Comparison of ENCODE assay signal across 23 cellular contexts in the genomic region with DNA sequence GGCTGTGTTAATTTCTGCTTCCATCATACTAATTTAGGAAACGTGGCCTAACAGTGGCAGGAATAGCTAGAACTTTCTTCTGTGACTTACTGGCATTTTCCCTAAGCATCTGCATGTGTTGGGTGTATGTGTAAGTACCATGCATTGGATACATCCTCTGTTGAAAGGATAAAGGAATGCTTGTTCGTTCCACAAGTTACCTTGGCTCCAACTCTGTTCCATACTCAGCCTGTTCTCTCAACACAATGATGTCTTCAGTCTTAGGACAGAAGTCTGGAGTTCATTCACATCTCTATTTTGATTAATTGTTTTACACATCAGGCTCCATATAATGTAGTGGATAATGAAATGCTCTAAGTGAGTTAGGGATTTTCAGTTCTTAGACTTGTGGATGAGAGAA.
"Had no signal": no experiment of that assay in that cellular context is flagged by ENCODE, and none has a peak within 500 bp of the region (broad histone marks: within the 10 kb centered on the region; RNA-seq: fewer than 3 reads in every experiment).

No MANE protein-coding gene starts in this region.

- H3K36me3 Mint-ChIP-seq: activated CD4-positive, alpha-beta memory T cell treated with anti-CD3 and anti-CD28 coated beads for 36 hours; activated naive CD4-positive, alpha-beta T cell treated with anti-CD3 and anti-CD28 coated beads, Interleukin-2, amount 50 U/mL, for 72 hours; naive thymus-derived CD8-positive, alpha-beta T cell; stimulated activated memory B cell treated with anti-CD40 and anti-IgM and Interleukin-4, amounts not matched to agents 10 μg/mL and 1 μg/mL and 100 μg/mL, for 72 hours; type B pancreatic cell had no signal

- H3K4me3 Mint-ChIP-seq: activated CD4-positive, alpha-beta memory T cell treated with anti-CD3 and anti-CD28 coated beads for 36 hours; type B pancreatic cell had no signal

- H3K27me3 ChIP-seq: colonic mucosa, dorsolateral prefrontal cortex, esophagus squamous epithelium, gastroesophageal sphincter, heart left ventricle, ovary, stomach, suprapubic skin, vagina had no signal

- H3K27ac ChIP-seq: colonic mucosa, ovary, psoas muscle, stomach, suprapubic skin, vagina had no signal

- FAIRE-seq: astrocyte, keratinocyte had no signal

- H3K9me3 Mint-ChIP-seq: activated CD4-positive, alpha-beta memory T cell treated with anti-CD3 and anti-CD28 coated beads for 36 hours; activated naive CD4-positive, alpha-beta T cell treated with anti-CD3 and anti-CD28 coated beads, Interleukin-2, amount 50 U/mL, for 72 hours; activated T-cell treated with anti-CD3 and anti-CD28 coated beads, Interleukin-2, amount 50 U/mL, for 72 hours; naive thymus-derived CD8-positive, alpha-beta T cell; stimulated activated memory B cell treated with anti-CD40 and anti-IgM and Interleukin-4, amounts not matched to agents 10 μg/mL and 1 μg/mL and 100 μg/mL, for 72 hours; type B pancreatic cell had no signal

- H3K27me3 Mint-ChIP-seq: activated CD4-positive, alpha-beta memory T cell treated with anti-CD3 and anti-CD28 coated beads for 36 hours; naive thymus-derived CD8-positive, alpha-beta T cell; stimulated activated memory B cell treated with anti-CD40 and anti-IgM and Interleukin-4, amounts not matched to agents 10 μg/mL and 1 μg/mL and 100 μg/mL, for 72 hours; type B pancreatic cell had no signal

- H3K4me3 ChIP-seq: colonic mucosa, dorsolateral prefrontal cortex, esophagus squamous epithelium, gastroesophageal sphincter, heart left ventricle, lung, ovary, psoas muscle, stomach, suprapubic skin, vagina had no signal

- H3K36me3 ChIP-seq: colonic mucosa, esophagus squamous epithelium, gastroesophageal sphincter, heart left ventricle, ovary, stomach, suprapubic skin, vagina had no signal

- DNase-seq: activated CD4-positive, alpha-beta memory T cell treated with anti-CD3 and anti-CD28 coated beads for 36 hours; activated CD4-positive, alpha-beta T cell treated with anti-CD3 and anti-CD28 coated beads for 48 hours; activated gamma-delta T cell; activated T-cell treated with anti-CD3 and anti-CD28 coated beads, Interleukin-2, amount 50 U/mL, for 72 hours; colonic mucosa; dorsolateral prefrontal cortex; esophagus squamous epithelium; heart left ventricle; naive thymus-derived CD8-positive, alpha-beta T cell; ovary; psoas muscle; right cardiac atrium; stomach had no signal

- ATAC-seq: activated naive CD4-positive, alpha-beta T cell treated with anti-CD3 and anti-CD28 coated beads, Interleukin-2, amount 50 U/mL, for 72 hours; activated T-cell treated with anti-CD3 and anti-CD28 coated beads, Interleukin-2, amount 50 U/mL, for 72 hours; gastroesophageal sphincter; heart left ventricle; left lobe of liver; naive thymus-derived CD8-positive, alpha-beta T cell; psoas muscle; right cardiac atrium; stimulated activated memory B cell treated with anti-CD40 and anti-IgM and Interleukin-4, amounts not matched to agents 10 μg/mL and 1 μg/mL and 100 μg/mL, for 72 hours had no signal

- H3K9me3 ChIP-seq: colonic mucosa, esophagus squamous epithelium, gastroesophageal sphincter, heart left ventricle, ovary, psoas muscle, stomach, suprapubic skin, vagina had no signal

- H3K4me1 ChIP-seq: colonic mucosa had no signal

- H3K27ac Mint-ChIP-seq: activated CD4-positive, alpha-beta memory T cell treated with anti-CD3 and anti-CD28 coated beads for 36 hours; activated naive CD4-positive, alpha-beta T cell treated with anti-CD3 and anti-CD28 coated beads, Interleukin-2, amount 50 U/mL, for 72 hours; type B pancreatic cell had no signal
